ENCODE assay signal across 9 cellular contexts in the genomic region with DNA sequence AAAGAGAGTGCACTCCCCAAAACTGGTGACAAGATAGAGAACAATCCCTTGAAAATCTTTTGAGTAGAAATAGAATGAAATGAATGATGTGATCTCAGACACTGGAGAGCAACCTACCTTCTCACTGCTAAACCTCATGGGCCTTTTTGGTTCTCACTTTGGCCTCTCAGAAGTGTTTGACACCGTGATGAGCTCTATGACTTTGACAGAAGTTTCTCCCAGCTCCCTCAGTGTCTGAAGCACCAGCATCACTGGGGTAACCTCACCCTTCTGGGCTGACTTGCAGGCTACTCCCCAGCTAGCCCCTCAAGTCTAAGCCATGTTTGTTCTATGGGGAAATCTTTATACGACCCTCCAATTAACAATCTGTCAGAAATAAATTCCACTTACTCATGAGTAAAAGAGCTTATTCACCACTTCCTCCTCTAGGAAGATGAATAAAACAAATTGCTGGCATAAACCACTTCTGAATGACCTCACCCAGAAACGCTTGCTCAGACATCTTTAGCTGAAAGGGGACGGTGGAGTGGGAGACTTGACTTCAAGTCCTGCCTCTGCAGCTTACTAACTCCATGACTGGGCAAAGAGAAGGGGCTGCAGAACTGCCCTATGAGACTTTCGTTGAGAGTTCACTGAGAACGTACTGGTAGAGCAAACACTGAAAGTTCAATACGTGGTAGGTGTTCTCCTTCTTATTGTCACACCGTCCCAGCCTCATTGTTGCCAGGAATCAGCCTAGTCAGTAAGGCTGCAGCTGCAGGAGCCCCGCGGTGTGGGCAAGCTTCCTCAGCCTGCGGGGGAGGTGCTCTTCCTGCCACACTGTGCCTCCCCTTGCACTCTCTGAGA. TPM values are rescaled to one million over a fixed set of nuclear protein-coding genes. Genes with fewer than 3 reads are reported as not detected.
DNase-seq lines count a peak whose midpoint lies in the region; ATAC-seq, FAIRE-seq and TF ChIP-seq lines count a peak whose summit lies in the region.
"Had no signal": no experiment of that assay in that cellular context is flagged by ENCODE, and none has a peak within 500 bp of the region (broad histone marks: within the 10 kb centered on the region; RNA-seq: fewer than 3 reads in every experiment).

No MANE protein-coding gene starts in this region.

- H3K9ac ChIP-seq in astrocyte (ENCODE audit: low read length), result no peak overlapping the region

- H3K4me1 ChIP-seq in astrocyte (ENCODE audit: insufficient read depth, low read length) (peaks cover 43% of the 10 kb centered on the region), body of pancreas (peaks cover 5% of the 10 kb centered on the region)

- no peak overlapping the region for H3K4me3 ChIP-seq in NB4 (ENCODE audit: low read depth, low read length)
- peak overlapping the region; percentile 47 for H3K4me3 ChIP-seq in astrocyte (ENCODE audit: insufficient read depth, low read depth, low read length)
- H3K4me3 ChIP-seq in body of pancreas, result no peak overlapping the region

- FAIRE-seq in astrocyte (lab: Jason Lieb, UNC), result peak; percentile 64

- H3K4me3 Mint-ChIP-seq in astrocyte (ENCODE audit: unreplicated experiment) (no peak overlapping the region), osteocyte (ENCODE audit: unreplicated experiment) (no peak overlapping the region)

- peak overlapping the region; percentile 76 for H3K4me2 ChIP-seq in astrocyte (ENCODE audit: low read length)

- intact Hi-C loops in body of pancreas (cut with DNase I), result no loop called here

- no peak for TF ChIP-seq POLR2A in NB4 (IDR thresholded peaks at IDR 0.05; ENCODE audit: extremely low read depth, insufficient read length)
- TF ChIP-seq POLR2A in body of pancreas (IDR thresholded peaks at IDR 0.05), result no peak

- H4K20me1 ChIP-seq in astrocyte (ENCODE audit: insufficient read depth, low read length), result no peaks in the 10 kb centered on the region

- DNase-seq in ELF-1 (ENCODE audit: low read depth, low spot score), result peak; percentile 14
- peak; percentile 86 for DNase-seq in NB4 (ENCODE audit: low read depth)
- peak; percentile 87 for DNase-seq in astrocyte (ENCODE audit: low read depth)
- no peak for DNase-seq in osteocyte (ENCODE audit: extremely low spot score, unreplicated experiment)
- no peak for DNase-seq in dedifferentiated amniotic fluid mesenchymal stem cell (ENCODE audit: extremely low spot score)
- no peak for DNase-seq in body of pancreas
- DNase-seq in NCI-H2107 (lab: John Stamatoyannopoulos, UW), result no peak
- DNase-seq in T1000 (lab: John Stamatoyannopoulos, UW), result no peak
- DNase-seq: right cardiac atrium had no signal

- ATAC-seq in body of pancreas, result no peak

- no peaks in the 10 kb centered on the region for H3K36me3 Mint-ChIP-seq in astrocyte (ENCODE audit: low read depth, unreplicated experiment)
- H3K36me3 Mint-ChIP-seq in osteocyte (ENCODE audit: unreplicated experiment), result no peaks in the 10 kb centered on the region

- H3K27me3 ChIP-seq in astrocyte (ENCODE audit: insufficient read depth, low read length), result no peaks in the 10 kb centered on the region
- H3K27me3 ChIP-seq in body of pancreas, result no peaks in the 10 kb centered on the region

- peak overlapping the region; percentile 78 for H2AFZ ChIP-seq in astrocyte (ENCODE audit: low read depth, low read length)

- H3K79me2 ChIP-seq in astrocyte (ENCODE audit: insufficient read depth, low read length), result no peaks in the 10 kb centered on the region

- no peaks in the 10 kb centered on the region for H3K9me3 Mint-ChIP-seq in astrocyte (ENCODE audit: unreplicated experiment)
- no peaks in the 10 kb centered on the region for H3K9me3 Mint-ChIP-seq in osteocyte (ENCODE audit: unreplicated experiment)

- H3K36me3 ChIP-seq in astrocyte (ENCODE audit: insufficient read depth, low read length) (no peaks in the 10 kb centered on the region), body of pancreas (replicated peaks in 1 of 2; ENCODE audit: insufficient read depth in 1 of 2, low read depth in 2 of 2) (no peaks in the 10 kb centered on the region)

- TF ChIP-seq CTCF in NB4 (IDR thresholded peaks at IDR 0.05; ENCODE audit: low read depth, low read length) (no peak), astrocyte (IDR thresholded peaks at IDR 0.05; ENCODE audit: insufficient read depth, low read depth, low read length) (no peak), osteocyte (IDR thresholded peaks at IDR 0.05) (no peak), body of pancreas (IDR thresholded peaks at IDR 0.05) (no peak)

- H3K4me1 Mint-ChIP-seq in astrocyte (ENCODE audit: low read depth, unreplicated experiment), result peaks cover 52% of the 10 kb centered on the region
- H3K4me1 Mint-ChIP-seq in osteocyte (ENCODE audit: unreplicated experiment), result peaks cover 55% of the 10 kb centered on the region

- peak overlapping the region; percentile 97 for H3K27ac Mint-ChIP-seq in astrocyte (ENCODE audit: unreplicated experiment)
- H3K27ac Mint-ChIP-seq in osteocyte (ENCODE audit: unreplicated experiment), result peak overlapping the region; percentile 66

- H3K9me3 ChIP-seq in astrocyte (ENCODE audit: insufficient read depth, low read depth, low read length) (no peaks in the 10 kb centered on the region), body of pancreas (no peaks in the 10 kb centered on the region)

- H3K27me3 Mint-ChIP-seq in astrocyte (ENCODE audit: low read depth, unreplicated experiment), result no peaks in the 10 kb centered on the region
- H3K27me3 Mint-ChIP-seq in osteocyte (ENCODE audit: unreplicated experiment), result peaks cover 4% of the 10 kb centered on the region

- H3K27ac ChIP-seq in astrocyte (ENCODE audit: low read depth, low read length) (peak overlapping the region; percentile 22), body of pancreas (no peak overlapping the region)

- WGBS in body of pancreas, 2 donors, result 31 to 47% methylated on average over 11 of the region's 11 CpGs

RNA-seq across cellular contexts. Expression of a gene that starts 46.5 kb away (rescaled TPM):
- total RNA-seq in astrocyte (7.7 and 14.4 TPM in 2 replicates), osteocyte (3.6 and 3.7 TPM in 2 replicates), body of pancreas (under 1 TPM in 1 of 2 donors, not detected in 1; under 0.01 TPM)

Comparison
In these comparisons a context has a peak if more than half of its experiments do, and no peak if none do; other contexts are left out.
1. DNase-seq: peak in ELF-1 (single experiment), NB4 (single experiment) and astrocyte (single experiment); none in osteocyte (single experiment), dedifferentiated amniotic fluid mesenchymal stem cell (single experiment), body of pancreas (0 of 4), NCI-H2107 (single experiment) and T1000 (single experiment).